In genomic region chr18:45566025-45566740, GRCh38 we compare ENCODE assay signal across 13 cellular contexts. TPM values are rescaled to one million over a fixed set of nuclear protein-coding genes. Genes with fewer than 3 reads are reported as not detected.
A peak's percentile ranks its signal among the peaks of the same experiment; 100 is the strongest.
DNase-seq lines count a peak whose midpoint lies in the region; ATAC-seq, FAIRE-seq and TF ChIP-seq lines count a peak whose summit lies in the region.
"Had no signal": no experiment of that assay in that cellular context is flagged by ENCODE, and none has a peak within 500 bp of the region (broad histone marks: within the 10 kb centered on the region; RNA-seq: fewer than 3 reads in every experiment).

No MANE protein-coding gene starts in this region.

- no peak for FAIRE-seq in RCC 7860 (lab: Jason Lieb, UNC)
- FAIRE-seq: endothelial cell of umbilical vein, GM18507 had no signal

- H3K27me3 ChIP-seq in heart right ventricle, result no peaks in the 10 kb centered on the region

- no peak for TF ChIP-seq CTCF in astrocyte of the spinal cord (IDR thresholded peaks at IDR 0.05; ENCODE audit: low read depth, low read length)
- no peak for TF ChIP-seq CTCF in heart right ventricle (IDR thresholded peaks at IDR 0.05)
- no peak for TF ChIP-seq CTCF in retinal pigment epithelial cell (conservative IDR thresholded peaks at IDR 0.05; ENCODE audit: low read depth, low read length)
- no peak for TF ChIP-seq CTCF in GM10266 (IDR thresholded peaks at IDR 0.05; ENCODE audit: control insufficient read depth, insufficient read depth, low read depth, missing control alignments)

- DNase-seq in ELR (ENCODE audit: low read depth) (peak; percentile 38), astrocyte of the spinal cord (ENCODE audit: low read depth, low spot score) (peak; percentile 72), heart right ventricle (peak; percentile 34 to 44), retinal pigment epithelial cell (ENCODE audit: low read depth) (peak; percentile 40), RCC 7860 (ENCODE audit: low spot score) (no peak), GM10266 (ENCODE audit: extremely low spot score) (no peak), middle frontal gyrus (ENCODE audit: extremely low spot score, low spot score) (no peak)
- DNase-seq: activated B cell treated with CpG ODN at 0.5 μM for 24 hours, NCI-H187 treated with DMSO at 0.1 percent for 48 hours, RPMI8226 had no signal

- ATAC-seq in heart right ventricle (peak; percentile 43 to 79 (median 72)), HG03520 (IDR thresholded peaks at IDR 0.05; ENCODE audit: unreplicated experiment) (no peak)

- peaks cover 0 to 5% (median 3%) of the 10 kb centered on the region in 9 donors for H3K4me1 ChIP-seq in heart right ventricle

- intact Hi-C loops in heart right ventricle (cut with DNase I), result no loop called here

- H3K27ac ChIP-seq in heart right ventricle, result peak overlapping the region in 6 of 10 donors; percentile 14 to 61 (median 46)

- no peaks in the 10 kb centered on the region for H3K36me3 ChIP-seq in heart right ventricle

- in situ Hi-C loops in astrocyte of the spinal cord (cut with HindIII; ENCODE audit: low sequenced_read_pairs), result no loop called here

- H3K4me3 ChIP-seq in astrocyte of the spinal cord (ENCODE audit: low read depth, low read length), result no peak overlapping the region
- peak overlapping the region in 1 of 10 donors; percentile 7 for H3K4me3 ChIP-seq in heart right ventricle
- no peak overlapping the region for H3K4me3 ChIP-seq in retinal pigment epithelial cell (ENCODE audit: low read length)

- peaks cover 0 to 7% (median 0%) of the 10 kb centered on the region in 11 donors for H3K9me3 ChIP-seq in heart right ventricle

- 77% methylated on average over 7 of the region's 7 CpGs for WGBS in heart right ventricle, 2 donors

RNA-seq across cellular contexts. Expression of gene SLC14A2, which starts 49.1 kb away (rescaled TPM):
- under 1 TPM in 5 of 10 donors, not detected in 5; 0.05 to 0.33 (median 0.09) TPM for total RNA-seq in heart right ventricle
- polyA plus RNA-seq in heart right ventricle, result under 1 TPM in 1 of 2 donors, not detected in 1; 0.03 TPM
- total RNA-seq: activated B cell treated with CpG ODN at 0.5 μM for 24 hours, endothelial cell of umbilical vein had no signal

Comparison
In these comparisons a context has a peak if more than half of its experiments do, and no peak if none do; other contexts are left out.
1. DNase-seq: peak in ELR (single experiment), astrocyte of the spinal cord (single experiment), heart right ventricle (2 of 2) and retinal pigment epithelial cell (single experiment); none in RCC 7860 (single experiment), GM10266 (single experiment) and middle frontal gyrus (single experiment).